In genomic region chr11:63892233-63892632, GRCh38 we compare ENCODE assay signal across 15 cellular contexts. TPM values are rescaled to one million over a fixed set of nuclear protein-coding genes. Genes with fewer than 3 reads are reported as not detected.
DNase-seq lines count a peak whose midpoint lies in the region; TF ChIP-seq lines count a peak whose summit lies in the region.
"Had no signal": no experiment of that assay in that cellular context is flagged by ENCODE, and none has a peak within 500 bp of the region (broad histone marks: within the 10 kb centered on the region; RNA-seq: fewer than 3 reads in every experiment).

No MANE protein-coding gene starts in this region.

- no peaks in the 10 kb centered on the region for H3K27me3 Mint-ChIP-seq in activated CD4-positive, alpha-beta T cell treated with anti-CD3 and anti-CD28 coated beads, Interleukin-2, amount 10 ng/mL, durations not matched to agents 24 days and 14 days
- no peaks in the 10 kb centered on the region for H3K27me3 Mint-ChIP-seq in dendritic cell treated with granulocyte-macrophage colony-stimulating factor and Interleukin-4, amounts not matched to agents 40 ng/mL and 50 ng/mL, for 4 days
- no peaks in the 10 kb centered on the region for H3K27me3 Mint-ChIP-seq in neural progenitor cell (ENCODE audit: insufficient read depth, low read depth)
- H3K27me3 Mint-ChIP-seq in Calu3 (ENCODE audit: unreplicated experiment), result no peaks in the 10 kb centered on the region

- no peak overlapping the region for H2AFZ ChIP-seq in neural progenitor cell (replicated peaks)
- H2AFZ ChIP-seq: parathyroid adenoma had no signal

- no peaks in the 10 kb centered on the region for H3K27me3 ChIP-seq in neural progenitor cell

- H3K4me3 ChIP-seq in neural progenitor cell, result no peak overlapping the region

- H3K27ac ChIP-seq in neural progenitor cell, result no peak overlapping the region
- H3K27ac ChIP-seq: parathyroid adenoma had no signal

- H3F3A ChIP-seq in neural progenitor cell (ENCODE audit: low read depth), result peaks cover 2% of the 10 kb centered on the region

- H4K20me1 ChIP-seq in neural progenitor cell (ENCODE audit: low read depth), result peaks cover 69% of the 10 kb centered on the region

- H3K4me1 ChIP-seq in neural progenitor cell, result peaks cover 11% of the 10 kb centered on the region

- no peak for DNase-seq in activated CD4-positive, alpha-beta T cell treated with anti-CD3 and anti-CD28 coated beads, Interleukin-2, amount 10 ng/mL, durations not matched to agents 24 days and 14 days
- DNase-seq in activated CD4-positive, alpha-beta T cell treated with anti-CD3 and anti-CD28 coated beads, Interleukin-2, amount 50 U/mL, for 4 hours, result no peak
- DNase-seq in RPMI7951 (ENCODE audit: low read depth), result peak; percentile 24
- DNase-seq in neural progenitor cell (ENCODE audit: low spot score), result peak; percentile 34
- DNase-seq in globus pallidus (ENCODE audit: low spot score), result no peak
- no peak for DNase-seq in NCI-H1048 (lab: John Stamatoyannopoulos, UW)
- DNase-seq in Calu3, result no peak
- DNase-seq: activated CD8-positive, alpha-beta memory T cell treated with anti-CD3 and anti-CD28 coated beads, Interleukin-2, amount 50 U/mL, for 48 hours; amygdala; NCI-H1694 treated with DMSO at 0.1 percent for 48 hours; NCI-H774; Right ventricle myocardium superior; stimulated activated CD8-positive, alpha-beta memory T cell treated with anti-CD3 and anti-CD28 coated beads, Interleukin-4, amount 100 ng/mL, for 48 hours had no signal

- CTCF ChIA-PET in Calu3 (lab: Charles Lee), result interaction anchor here (0.7 kb wide), 1 partner anchor 15 kb away, joined by 3 read pairs; no protein-coding TSS in a partner anchor

- peaks cover 70% of the 10 kb centered on the region for H3K79me2 ChIP-seq in neural progenitor cell (ENCODE audit: low read depth)

- TF ChIP-seq CTCF in neural progenitor cell (IDR thresholded peaks at IDR 0.05) (no peak), Calu3 (IDR thresholded peaks at IDR 0.05; ENCODE audit: unreplicated experiment) (no peak)

- peaks cover 59% of the 10 kb centered on the region for H3K4me1 Mint-ChIP-seq in activated CD4-positive, alpha-beta T cell treated with anti-CD3 and anti-CD28 coated beads, Interleukin-2, amount 10 ng/mL, durations not matched to agents 24 days and 14 days
- H3K4me1 Mint-ChIP-seq in dendritic cell treated with granulocyte-macrophage colony-stimulating factor and Interleukin-4, amounts not matched to agents 40 ng/mL and 50 ng/mL, for 4 days (ENCODE audit: low read depth), result peaks cover 66% of the 10 kb centered on the region
- H3K4me1 Mint-ChIP-seq in neural progenitor cell, result peaks cover 15% of the 10 kb centered on the region
- H3K4me1 Mint-ChIP-seq in Calu3 (ENCODE audit: low read depth, unreplicated experiment), result peaks cover 45% of the 10 kb centered on the region

- no TSS peak for BruUV-seq in Calu3 (replicated peaks; lab: Mats Ljungman, UMichigan)

- H3K9ac ChIP-seq in neural progenitor cell, result no peak overlapping the region
- H3K9ac ChIP-seq: parathyroid adenoma had no signal

- peaks cover 32% of the 10 kb centered on the region for H3K36me3 Mint-ChIP-seq in activated CD4-positive, alpha-beta T cell treated with anti-CD3 and anti-CD28 coated beads, Interleukin-2, amount 10 ng/mL, durations not matched to agents 24 days and 14 days (ENCODE audit: low read depth)
- peaks cover 69% of the 10 kb centered on the region for H3K36me3 Mint-ChIP-seq in dendritic cell treated with granulocyte-macrophage colony-stimulating factor and Interleukin-4, amounts not matched to agents 40 ng/mL and 50 ng/mL, for 4 days (ENCODE audit: low read depth)
- H3K36me3 Mint-ChIP-seq in neural progenitor cell (peaks cover 26% of the 10 kb centered on the region), Calu3 (ENCODE audit: insufficient read depth, unreplicated experiment) (peaks cover 48% of the 10 kb centered on the region)

- no peak overlapping the region for H3K4me3 Mint-ChIP-seq in activated CD4-positive, alpha-beta T cell treated with anti-CD3 and anti-CD28 coated beads, Interleukin-2, amount 10 ng/mL, durations not matched to agents 24 days and 14 days
- H3K4me3 Mint-ChIP-seq in dendritic cell treated with granulocyte-macrophage colony-stimulating factor and Interleukin-4, amounts not matched to agents 40 ng/mL and 50 ng/mL, for 4 days, result no peak overlapping the region
- H3K4me3 Mint-ChIP-seq in neural progenitor cell, result no peak overlapping the region
- no peak overlapping the region for H3K4me3 Mint-ChIP-seq in Calu3 (ENCODE audit: low read depth, unreplicated experiment)

- peak overlapping the region; percentile 48 for H3K27ac Mint-ChIP-seq in activated CD4-positive, alpha-beta T cell treated with anti-CD3 and anti-CD28 coated beads, Interleukin-2, amount 10 ng/mL, durations not matched to agents 24 days and 14 days
- H3K27ac Mint-ChIP-seq in dendritic cell treated with granulocyte-macrophage colony-stimulating factor and Interleukin-4, amounts not matched to agents 40 ng/mL and 50 ng/mL, for 4 days, result peak overlapping the region; percentile 30
- H3K27ac Mint-ChIP-seq in neural progenitor cell (no peak overlapping the region), Calu3 (ENCODE audit: unreplicated experiment) (no peak overlapping the region)

- no peak overlapping the region for H3K4me2 ChIP-seq in neural progenitor cell

- intact Hi-C loops in activated CD4-positive, alpha-beta T cell treated with anti-CD3 and anti-CD28 coated beads, Interleukin-2, amount 10 ng/mL, durations not matched to agents 24 days and 14 days (cut with micrococcal nuclease), result no loop called here
- intact Hi-C loops in dendritic cell treated with granulocyte-macrophage colony-stimulating factor and Interleukin-4, amounts not matched to agents 40 ng/mL and 50 ng/mL, for 4 days (cut with micrococcal nuclease), result no loop called here
- intact Hi-C loops in Calu3 (cut with micrococcal nuclease; ENCODE audit: unreplicated experiment), result no loop called here

- H3K9me3 ChIP-seq in neural progenitor cell (ENCODE audit: low read depth), result no peaks in the 10 kb centered on the region

- no peaks in the 10 kb centered on the region for H3K9me3 Mint-ChIP-seq in activated CD4-positive, alpha-beta T cell treated with anti-CD3 and anti-CD28 coated beads, Interleukin-2, amount 10 ng/mL, durations not matched to agents 24 days and 14 days
- H3K9me3 Mint-ChIP-seq in dendritic cell treated with granulocyte-macrophage colony-stimulating factor and Interleukin-4, amounts not matched to agents 40 ng/mL and 50 ng/mL, for 4 days, result no peaks in the 10 kb centered on the region
- H3K9me3 Mint-ChIP-seq in neural progenitor cell (no peaks in the 10 kb centered on the region), Calu3 (ENCODE audit: low read depth, unreplicated experiment) (no peaks in the 10 kb centered on the region)

- H3K36me3 ChIP-seq in neural progenitor cell, result no peaks in the 10 kb centered on the region

RNA-seq across cellular contexts. Expression of gene RCOR2, which starts 24.7 kb away (rescaled TPM):
- total RNA-seq in activated CD4-positive, alpha-beta T cell treated with anti-CD3 and anti-CD28 coated beads, Interleukin-2, amount 10 ng/mL, durations not matched to agents 24 days and 14 days, result 0.26 and 0.28 TPM in 2 replicates
- 0.96 and 2.1 TPM in 2 replicates for total RNA-seq in RPMI7951 (2014; rRNA removed; shearing (Covaris generic))
- 70.6 and 139 TPM in 2 replicates for total RNA-seq in neural progenitor cell (ENCODE audit: low replicate concordance)
- total RNA-seq in Calu3 (2022), result 0.26 and 0.37 TPM in 2 replicates

RNA-seq across cellular contexts. Expression of gene NAA40, which starts 46.6 kb away (rescaled TPM):
- 26.1 and 26.9 TPM in 2 replicates for total RNA-seq in activated CD4-positive, alpha-beta T cell treated with anti-CD3 and anti-CD28 coated beads, Interleukin-2, amount 10 ng/mL, durations not matched to agents 24 days and 14 days
- 10.8 TPM in 2 replicates for total RNA-seq in RPMI7951 (2014; rRNA removed; shearing (Covaris generic))
- total RNA-seq in neural progenitor cell (ENCODE audit: low replicate concordance) (38.7 and 40.4 TPM in 2 replicates), Calu3 (2022) (41.3 and 44.9 TPM in 2 replicates)

RNA-seq across cellular contexts. Expression of gene MARK2, which starts 53.3 kb away (rescaled TPM):
- total RNA-seq in activated CD4-positive, alpha-beta T cell treated with anti-CD3 and anti-CD28 coated beads, Interleukin-2, amount 10 ng/mL, durations not matched to agents 24 days and 14 days, result 34.2 and 41.0 TPM in 2 replicates
- 7.5 and 9.0 TPM in 2 replicates for total RNA-seq in RPMI7951 (2014; rRNA removed; shearing (Covaris generic))
- total RNA-seq in neural progenitor cell (ENCODE audit: low replicate concordance) (23.0 and 25.4 TPM in 2 replicates), Calu3 (2022) (63.1 and 71.2 TPM in 2 replicates)

Comparison
In these comparisons a context has a peak if more than half of its experiments do, and no peak if none do; other contexts are left out.
1. DNase-seq: peak in RPMI7951 (single experiment) and neural progenitor cell (single experiment); none in activated CD4-positive, alpha-beta T cell treated with anti-CD3 and anti-CD28 coated beads, Interleukin-2, amount 10 ng/mL, durations not matched to agents 24 days and 14 days (single experiment), activated CD4-positive, alpha-beta T cell treated with anti-CD3 and anti-CD28 coated beads, Interleukin-2, amount 50 U/mL, for 4 hours (0 of 2), globus pallidus (single experiment), NCI-H1048 (single experiment) and Calu3 (single experiment).
2. H3K27ac Mint-ChIP-seq: peak in activated CD4-positive, alpha-beta T cell treated with anti-CD3 and anti-CD28 coated beads, Interleukin-2, amount 10 ng/mL, durations not matched to agents 24 days and 14 days (single experiment) and dendritic cell treated with granulocyte-macrophage colony-stimulating factor and Interleukin-4, amounts not matched to agents 40 ng/mL and 50 ng/mL, for 4 days (single experiment); none in neural progenitor cell (single experiment) and Calu3 (single experiment).
3. RNA of gene RCOR2, which starts 24.7 kb away (total RNA-seq): 70.6 to 139 TPM in neural progenitor cell; 0.96 to 2.1 TPM in RPMI7951, 0.26 to 0.37 TPM in Calu3 and 0.26 to 0.28 TPM in activated CD4-positive, alpha-beta T cell treated with anti-CD3 and anti-CD28 coated beads, Interleukin-2, amount 10 ng/mL, durations not matched to agents 24 days and 14 days; every median in the first group is over 10 times any median in the second.